8 cellular contexts compared by ENCODE assay signal in the genomic region with DNA sequence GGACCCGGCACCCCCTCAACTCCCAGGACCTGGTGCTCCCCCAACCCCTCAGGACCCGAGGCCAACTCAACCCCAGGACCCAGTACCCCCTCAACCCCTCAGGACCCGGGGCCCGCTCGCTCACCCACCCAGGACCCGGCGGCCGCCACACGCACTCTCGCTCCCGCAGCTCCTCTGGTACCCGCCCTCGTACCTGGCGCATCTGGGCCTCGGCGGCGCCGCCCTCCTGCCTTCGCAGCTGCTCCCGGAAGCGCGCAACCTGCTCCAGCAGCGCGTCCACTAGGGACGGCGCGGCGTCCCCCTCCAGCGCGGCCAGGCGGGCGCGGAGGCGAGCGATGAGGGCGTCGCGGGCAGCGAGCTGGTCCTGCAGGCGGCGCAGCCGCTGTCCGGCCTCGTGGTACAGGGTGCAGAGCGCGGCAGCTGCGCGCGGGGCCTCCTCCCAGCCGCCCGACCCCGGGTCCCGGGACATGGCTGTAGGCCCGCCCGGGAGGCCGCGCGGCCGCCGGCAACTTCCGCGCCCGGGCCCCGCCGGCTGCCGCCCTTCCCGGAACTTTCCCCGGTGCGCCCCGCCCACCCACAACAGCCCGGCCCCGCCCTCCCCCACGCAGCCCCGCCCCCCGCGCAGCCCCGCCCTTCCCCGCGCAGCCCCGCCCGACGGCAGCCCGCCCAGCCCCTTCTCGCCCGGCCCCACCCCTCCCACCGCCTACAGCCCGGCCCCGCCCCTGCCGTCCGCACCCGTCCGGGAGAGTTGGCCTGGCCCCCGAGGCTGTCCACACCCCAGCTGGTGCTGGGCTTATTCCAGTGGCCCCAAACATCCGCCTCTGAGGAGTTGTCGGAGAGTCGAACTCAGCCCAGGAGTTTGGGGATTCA. TPM values are rescaled to one million over a fixed set of nuclear protein-coding genes. Genes with fewer than 3 reads are reported as not detected.
DNase-seq lines count a peak whose midpoint lies in the region; TF ChIP-seq lines count a peak whose summit lies in the region.

TSS of gene TNIP2 (minus strand) at position 516 of the 870 bp plus-strand sequence. CDS start at position 469, 47 bp downstream.

- H3K36me3 Mint-ChIP-seq in HFFc6 (ENCODE audit: low read depth) = no peaks in the 10 kb centered on the region

- no peaks in the 10 kb centered on the region for H3K9me3 Mint-ChIP-seq in HFFc6

- peaks cover 10 to 20% (median 12%) of the 10 kb centered on the region in 3 donors for H3K4me1 ChIP-seq in skeletal muscle tissue (ENCODE audit: control insufficient read depth in 3 of 3, insufficient read depth in 3 of 3, low read length in 3 of 3)

- no peaks in the 10 kb centered on the region; the same call in 1 of the 2 replicates for H3K27me3 Mint-ChIP-seq in HFFc6 (ENCODE audit: insufficient read depth)

- H3K27me3 ChIP-seq in brain microvascular endothelial cell (replicated peaks) = no peaks in the 10 kb centered on the region
- H3K27me3 ChIP-seq in skeletal muscle tissue (ENCODE audit: control insufficient read depth in 3 of 3, insufficient read depth in 3 of 3, low read length in 3 of 3) = no peaks in the 10 kb centered on the region

- H3K4me3 ChIP-seq in brain microvascular endothelial cell (ENCODE audit: low read depth, low read length) (peak within 1 kb of the TSS; percentile 81), iPS-18c (ENCODE audit: insufficient read depth, low read depth, low read length) (peak within 1 kb of the TSS; percentile 82), skeletal muscle tissue (ENCODE audit: low read length in 3 of 3) (peak within 1 kb of the TSS; percentile 59 to 89 (median 83))

- H3K9ac ChIP-seq in skeletal muscle tissue (ENCODE audit: low read depth in 1 of 3, low read length in 3 of 3) = peak within 1 kb of the TSS; percentile 77 to 87 (median 86)

- peak within 1 kb of the TSS; percentile 81 for H3K4me3 Mint-ChIP-seq in HFFc6

- in situ Hi-C loops in brain microvascular endothelial cell (cut with HindIII; ENCODE audit: low pct_ligation_motif_present, low sequenced_read_pairs) = no loop called here

- H3K9me3 ChIP-seq in iPS-18c (ENCODE audit: control insufficient read depth, insufficient read depth, low read length) (no peaks in the 10 kb centered on the region), skeletal muscle tissue (ENCODE audit: control insufficient read depth in 3 of 3, low read length in 3 of 3) (no peaks in the 10 kb centered on the region)

- peak within 1 kb of the TSS; percentile 40; the same call in 1 of the 2 replicates for H3K27ac Mint-ChIP-seq in HFFc6

- H3K36me3 ChIP-seq in brain microvascular endothelial cell (replicated peaks) = no peaks in the 10 kb centered on the region
- no peaks in the 10 kb centered on the region for H3K36me3 ChIP-seq in skeletal muscle tissue (ENCODE audit: control insufficient read depth in 3 of 3, insufficient read depth in 3 of 3, low read length in 3 of 3)

- DNase-seq in HFFc6 (peak; percentile 64), NCI-H1105 treated with DMSO at 0.1 percent for 48 hours (lab: John Stamatoyannopoulos, UW) (peak; percentile 43), UCSD-AML1 (lab: John Stamatoyannopoulos, UW; ENCODE audit: unreplicated experiment) (peak; percentile 87), brain microvascular endothelial cell (peak; percentile 53), NCI-H1694 (lab: John Stamatoyannopoulos, UW) (no peak)

- TF ChIP-seq CTCF in GM12873 (IDR thresholded peaks at IDR 0.05; ENCODE audit: insufficient read depth, low read depth, low read length, missing control alignments) (peak; percentile 27), HFFc6 (IDR thresholded peaks at IDR 0.05) (peak; percentile 67), brain microvascular endothelial cell (IDR thresholded peaks at IDR 0.05; ENCODE audit: low read depth, low read length, missing control alignments) (peak; percentile 30)

- H3K27ac ChIP-seq in brain microvascular endothelial cell (peak within 1 kb of the TSS; percentile 28), skeletal muscle tissue (ENCODE audit: low read depth, low read length) (peak within 1 kb of the TSS; percentile 69)

- peaks cover 16% of the 10 kb centered on the region for H3K4me1 Mint-ChIP-seq in HFFc6 (ENCODE audit: low read depth)

RNA-seq across cellular contexts. Expression of gene TNIP2, which starts in this region (rescaled TPM):
- 10 to 100 TPM; 28.6 to 32.0 (median 30.9) TPM for total RNA-seq in HFFc6 (2021; fragmentation: NEBNext Ultra II Directional; extraction: Animal tissue kit (Norgen Biotek cat#: 25700))
- total RNA-seq in skeletal muscle tissue = 14.6 TPM
